Comparison of ENCODE assay signal across 8 cellular contexts in the genomic region with DNA sequence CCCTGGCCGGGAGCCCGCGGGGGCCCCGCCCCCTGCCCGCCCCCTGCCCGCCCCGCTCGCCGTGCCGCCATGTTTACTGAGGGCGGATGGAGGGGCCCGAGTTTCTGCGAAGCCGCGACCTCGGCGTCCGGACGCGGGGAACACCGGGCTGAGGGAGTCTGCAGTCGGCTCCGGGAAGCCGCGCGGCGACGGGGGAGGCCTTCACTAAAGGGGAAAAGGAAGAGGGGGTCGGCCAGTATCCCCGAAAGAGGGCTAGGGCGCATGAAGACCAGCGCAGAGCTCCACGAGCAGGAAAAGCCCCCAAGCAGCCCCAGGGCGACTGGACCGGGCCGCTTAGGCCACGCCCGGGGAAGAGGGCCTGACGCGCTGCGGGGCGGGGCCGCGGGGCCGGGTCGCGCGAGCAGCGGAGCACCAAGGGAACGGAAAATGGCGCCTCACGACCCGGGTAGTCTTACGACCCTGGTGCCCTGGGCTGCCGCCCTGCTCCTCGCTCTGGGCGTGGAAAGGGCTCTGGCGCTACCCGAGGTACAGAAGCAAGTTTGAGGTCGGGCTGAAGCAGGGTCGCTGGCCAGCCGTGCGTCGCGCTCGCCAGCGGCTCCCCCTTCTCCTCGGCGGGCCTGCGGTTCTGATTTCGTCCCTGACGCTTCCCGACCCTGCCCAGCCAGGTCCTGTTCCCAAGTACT. TPM values are rescaled to one million over a fixed set of nuclear protein-coding genes. Genes with fewer than 3 reads are reported as not detected.
A peak's percentile ranks its signal among the peaks of the same experiment; 100 is the strongest.
DNase-seq lines count a peak whose midpoint lies in the region; ATAC-seq and TF ChIP-seq lines count a peak whose summit lies in the region.

Gene ATRAID (plus strand): TSS at position 99 of the 683 bp plus-strand sequence. CDS start 328 bp downstream, at position 427.
Gene SLC5A6 (minus strand): TSS at position 326 of the 683 bp plus-strand sequence. CDS start 4,618 bp downstream, outside the sequence.

- no peak for TF ChIP-seq CTCF in left ventricle myocardium inferior (IDR thresholded peaks at IDR 0.05; ENCODE audit: borderline replicate concordance)
- no peak for TF ChIP-seq CTCF in psoas muscle (IDR thresholded peaks at IDR 0.05)

- peak within 1 kb of the TSS; percentile 97 for H3K27ac ChIP-seq in left ventricle myocardium inferior (replicated peaks)
- H3K27ac ChIP-seq in psoas muscle, result peak within 1 kb of the TSS; percentile 100

- H3K4me1 ChIP-seq in left ventricle myocardium inferior (peaks cover 39% of the 10 kb centered on the region), psoas muscle (peaks cover 17% of the 10 kb centered on the region)

- H3K27me3 ChIP-seq in left ventricle myocardium inferior (ENCODE audit: low read depth), result no peaks in the 10 kb centered on the region
- no peaks in the 10 kb centered on the region for H3K27me3 ChIP-seq in psoas muscle (ENCODE audit: insufficient read depth in 3 of 3, low read length in 2 of 3)

- intact Hi-C loops in left ventricle myocardium inferior (cut with micrococcal nuclease), result loop anchor here (10.0 kb wide), 1 partner anchor 117 kb away; no protein-coding TSS in a partner anchor
- intact Hi-C loops in psoas muscle (cut with DNase I), result loop anchor here in 1 of 2 donors (5.0 kb wide), 1 partner anchor 80 kb away; the partner anchor contains the start of gene PREB

- WGBS in psoas muscle, 3 donors, result 0 to 1% (median 1%) methylated on average over 53 to 73 of the region's 73 CpGs

- H3K9me3 ChIP-seq in left ventricle myocardium inferior (replicated peaks) (no peaks in the 10 kb centered on the region), psoas muscle (no peaks in the 10 kb centered on the region)

- TF ChIP-seq POLR2A in GM18505 (IDR thresholded peaks at IDR 0.05; ENCODE audit: borderline replicate concordance, extremely low read depth, insufficient read depth, insufficient read length), result peak; percentile 96

- H3K36me3 ChIP-seq in left ventricle myocardium inferior (peaks cover 44% of the 10 kb centered on the region), psoas muscle (ENCODE audit: insufficient read depth in 1 of 2, low read depth in 1 of 2) (peaks cover 4 to 69% of the 10 kb centered on the region in 2 donors)

- ATAC-seq in GM18505 (IDR thresholded peaks at IDR 0.05; ENCODE audit: unreplicated experiment), result peak; percentile 74
- peak; percentile 77 for ATAC-seq in HG02943 (IDR thresholded peaks at IDR 0.05; ENCODE audit: low read depth, unreplicated experiment)
- ATAC-seq in psoas muscle, result peak; percentile 93 to 96 (median 94)

- H3K4me3 ChIP-seq in left ventricle myocardium inferior (peak within 1 kb of the TSS; percentile 81), psoas muscle (peak within 1 kb of the TSS; percentile 98)

- DNase-seq in NCI-H187 (lab: John Stamatoyannopoulos, UW), result peak; percentile 89 to 98
- peak; percentile 79 to 94 (median 83) for DNase-seq in T-helper 2 cell
- peak; percentile 19 to 98 (median 86) for DNase-seq in amygdala (lab: John Stamatoyannopoulos, UW)
- DNase-seq in left ventricle myocardium inferior, result peak; percentile 90
- peak; percentile 91 to 95 for DNase-seq in psoas muscle
- DNase-seq in ureter (ENCODE audit: low spot score), result peak; percentile 89

RNA-seq across cellular contexts. Expression of gene ATRAID, which starts in this region (rescaled TPM):
- total RNA-seq in left ventricle myocardium inferior (121 TPM), psoas muscle (100 to 1,000 TPM in 2 of 4 donors, 10 to 100 TPM in 2; 87.1 to 113 (median 98.2) TPM), ureter (131 TPM)
- 100 to 1,000 TPM in 2 of 3 donors, 10 to 100 TPM in 1; 89.3 to 188 (median 136) TPM for polyA plus RNA-seq in psoas muscle

RNA-seq across cellular contexts. Expression of gene SLC5A6, which starts in this region (rescaled TPM):
- total RNA-seq in left ventricle myocardium inferior (12.0 TPM), psoas muscle (10 to 100 TPM; 16.8 to 64.2 (median 21.1) TPM), ureter (42.1 TPM)
- polyA plus RNA-seq in psoas muscle, result 10 to 100 TPM; 21.1 to 47.0 (median 24.9) TPM

Comparison
In these comparisons a context has a peak if more than half of its experiments do, and no peak if none do; other contexts are left out.
1. Peak in every context shown above with its lines: DNase-seq, ATAC-seq, H3K4me3 ChIP-seq and H3K27ac ChIP-seq.